ENCODE assay signal across 9 cellular contexts in the genomic region with DNA sequence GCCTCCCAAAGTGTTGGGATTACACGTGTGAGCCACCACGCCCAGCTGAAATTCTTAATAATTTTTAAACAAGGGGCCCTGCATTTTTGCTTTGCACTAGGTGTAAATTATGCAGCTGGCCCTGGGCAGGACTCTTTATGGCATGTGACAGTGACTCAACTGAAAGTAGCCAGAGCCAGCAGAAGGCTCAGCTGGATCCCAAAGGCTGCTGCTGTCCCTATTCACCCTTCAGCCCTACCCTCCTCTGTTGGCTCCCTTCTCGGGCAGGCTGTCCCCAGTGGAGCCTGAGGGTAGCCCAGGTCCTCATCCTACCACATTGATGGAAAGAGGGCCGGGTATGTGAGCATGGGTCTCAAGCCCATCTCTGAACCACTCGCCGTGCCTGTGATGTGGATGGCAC. TPM values are rescaled to one million over a fixed set of nuclear protein-coding genes. Genes with fewer than 3 reads are reported as not detected.
A peak's percentile ranks its signal among the peaks of the same experiment; 100 is the strongest.
DNase-seq lines count a peak whose midpoint lies in the region; ATAC-seq, FAIRE-seq and TF ChIP-seq lines count a peak whose summit lies in the region.
"Had no signal": no experiment of that assay in that cellular context is flagged by ENCODE, and none has a peak within 500 bp of the region (broad histone marks: within the 10 kb centered on the region; RNA-seq: fewer than 3 reads in every experiment).

No MANE protein-coding gene starts in this region.

- WGBS in K562 (ENCODE audit: insufficient coverage, low coverage, missing lambda C conversion rate): 28% methylated on average over 6 of the region's 6 CpGs

- H2AFZ ChIP-seq in K562 (ENCODE audit: low read depth, low read length): no peak overlapping the region

- no peak overlapping the region for H3K4me3 Mint-ChIP-seq in CD8-positive, alpha-beta T cell
- H3K4me3 Mint-ChIP-seq in chondrocyte (ENCODE audit: unreplicated experiment) (no peak overlapping the region), glutamatergic neuron (ENCODE audit: unreplicated experiment) (no peak overlapping the region)

- H3K4me1 ChIP-seq in CD8-positive, alpha-beta T cell (ENCODE audit: insufficient read depth, low read length): peaks cover 62% of the 10 kb centered on the region
- H3K4me1 ChIP-seq in K562 (replicated peaks in 1 of 2; ENCODE audit: control insufficient read depth in 2 of 2, insufficient read depth in 2 of 2, low read length in 2 of 2): peaks cover 28 to 35% of the 10 kb centered on the region in 2 experiments; a peak in 4 of 5 replicates

- intact Hi-C loops in CD8-positive, alpha-beta T cell (cut with DNase I, micrococcal nuclease): loop anchor here in 1 of 2 experiments (1.0 kb wide), 1 partner anchor 46 kb away; the partner anchor contains the start of gene CD82
- intact Hi-C loops in K562 (cut with micrococcal nuclease): loop anchor here (10.0 kb wide), 1 partner anchor 476 kb away; no protein-coding TSS in a partner anchor

- no peak for TF ChIP-seq CTCF in CD8-positive, alpha-beta T cell (IDR thresholded peaks at IDR 0.05)
- TF ChIP-seq CTCF in K562 (IDR thresholded peaks at IDR 0.05 in 2 of 3, conservative IDR thresholded peaks at IDR 0.05 in 1 of 3; ENCODE audit: insufficient read depth in 2 of 3, low read depth in 1 of 3, low read length in 3 of 3): no peak
- TF ChIP-seq CTCF in chondrocyte (IDR thresholded peaks at IDR 0.05): no peak
- TF ChIP-seq CTCF in glutamatergic neuron (IDR thresholded peaks at IDR 0.05; ENCODE audit: partially characterized antibody, unreplicated experiment): no peak

- CTCF ChIA-PET in CD8-positive, alpha-beta T cell (lab: Charles Lee): interaction anchor here (0.7 to 17.0 kb wide), 7 partner anchors 9 to 300 kb away, joined by 3 to 625 read pairs (median 3); partner anchors contain the start of gene CD82
- CTCF ChIA-PET in K562 (lab: Yijun Ruan, JAX; ENCODE audit: low intra/inter-chr PET ratio): interaction anchor here (0.6 to 1.1 kb wide), 2 partner anchors 8 to 55 kb away, joined by 3 to 4 read pairs; no protein-coding TSS in a partner anchor

- H3K4me3 ChIP-seq in CD8-positive, alpha-beta T cell (ENCODE audit: low read depth, low read length): no peak overlapping the region
- H3K4me3 ChIP-seq in K562: no peak overlapping the region

- no peak overlapping the region for H3K4me2 ChIP-seq in K562 (ENCODE audit: insufficient read depth, low read length)

- no peak for ATAC-seq in CD8-positive, alpha-beta T cell
- peak; percentile 32; the same call in 1 of the 3 replicates for ATAC-seq in K562
- ATAC-seq: PC-3 had no signal

- TF ChIP-seq EP300 in K562 (IDR thresholded peaks at IDR 0.05; ENCODE audit: low read length): no peak

- TF ChIP-seq POLR2A in K562 (conservative IDR thresholded peaks at IDR 0.05): no peak

- no peaks in the 10 kb centered on the region for H3K9me1 ChIP-seq in K562 (ENCODE audit: control insufficient read depth, insufficient read depth, low read length)

- no peak overlapping the region for H3K27ac ChIP-seq in CD8-positive, alpha-beta T cell (ENCODE audit: low read depth, low read length)
- no peak overlapping the region for H3K27ac ChIP-seq in K562 (ENCODE audit: extremely low read depth, low read depth, low read length)

- H3K4me1 Mint-ChIP-seq in CD8-positive, alpha-beta T cell (ENCODE audit: low read depth): peaks cover 62% of the 10 kb centered on the region
- peaks cover 16% of the 10 kb centered on the region for H3K4me1 Mint-ChIP-seq in chondrocyte (ENCODE audit: low read depth)
- H3K4me1 Mint-ChIP-seq in glutamatergic neuron (ENCODE audit: low read depth, unreplicated experiment): peaks cover 24% of the 10 kb centered on the region

- no TSS peak for BruUV-seq in K562 (replicated peaks; lab: Mats Ljungman, UMichigan)

- in situ Hi-C loops in K562 (cut with MboI): no loop called here

- no peaks in the 10 kb centered on the region for H3K9me3 ChIP-seq in CD8-positive, alpha-beta T cell (ENCODE audit: low read length)
- H3K9me3 ChIP-seq in K562 (replicated peaks; ENCODE audit: control insufficient read depth, insufficient read depth, low read depth, low read length): no peaks in the 10 kb centered on the region

- no peaks in the 10 kb centered on the region for H4K20me1 ChIP-seq in K562 (replicated peaks; ENCODE audit: control insufficient read depth, insufficient read depth, low read length)

- no peak for FAIRE-seq in K562 (lab: Jason Lieb, UNC)

- H3K9me3 Mint-ChIP-seq in CD8-positive, alpha-beta T cell: no peaks in the 10 kb centered on the region
- no peaks in the 10 kb centered on the region for H3K9me3 Mint-ChIP-seq in chondrocyte (ENCODE audit: low read depth)
- peaks cover 8% of the 10 kb centered on the region for H3K9me3 Mint-ChIP-seq in glutamatergic neuron (ENCODE audit: unreplicated experiment)

- H3K27me3 ChIP-seq in CD8-positive, alpha-beta T cell (ENCODE audit: insufficient read depth, low read length): no peaks in the 10 kb centered on the region
- H3K27me3 ChIP-seq in K562 (ENCODE audit: control insufficient read depth in 2 of 2, insufficient read depth in 2 of 2, low read length in 2 of 2): no peaks in the 10 kb centered on the region; a peak in 1 of 5 replicates

- POLR2A ChIA-PET in CD8-positive, alpha-beta T cell (lab: Charles Lee): interaction anchor here (1.1 to 4.4 kb wide), 6 partner anchors 33 to 60 kb away, joined by 3 to 41 read pairs (median 5); partner anchors contain the start of gene CD82
- POLR2A ChIA-PET in K562 (lab: Yijun Ruan, JAX): interaction anchor here (0.5 to 1.4 kb wide), 5 partner anchors 12 to 523 kb away, joined by 3 to 6 read pairs (median 3); partner anchors contain the start of gene CD82

- no peaks in the 10 kb centered on the region for H3K79me2 ChIP-seq in K562 (ENCODE audit: control insufficient read depth, insufficient read depth, low read length)

- no peaks in the 10 kb centered on the region for H3K27me3 Mint-ChIP-seq in CD8-positive, alpha-beta T cell (ENCODE audit: low read depth)
- H3K27me3 Mint-ChIP-seq in chondrocyte (ENCODE audit: low read depth) (peaks cover 4% of the 10 kb centered on the region), glutamatergic neuron (ENCODE audit: unreplicated experiment) (peaks cover 7% of the 10 kb centered on the region)

- no peak overlapping the region for H3K9ac ChIP-seq in K562 (ENCODE audit: insufficient read depth in 1 of 2, low read depth in 2 of 2, low read length in 2 of 2)

- H3K27ac Mint-ChIP-seq in CD8-positive, alpha-beta T cell: peak overlapping the region; percentile 97
- no peak overlapping the region for H3K27ac Mint-ChIP-seq in chondrocyte (ENCODE audit: unreplicated experiment)
- no peak overlapping the region for H3K27ac Mint-ChIP-seq in glutamatergic neuron (ENCODE audit: unreplicated experiment)

- peaks cover 20% of the 10 kb centered on the region for H3K36me3 Mint-ChIP-seq in CD8-positive, alpha-beta T cell
- H3K36me3 Mint-ChIP-seq in chondrocyte (ENCODE audit: low read depth) (peaks cover 2% of the 10 kb centered on the region), glutamatergic neuron (ENCODE audit: unreplicated experiment) (no peaks in the 10 kb centered on the region)

- no peak for DNase-seq in CD8-positive, alpha-beta T cell
- DNase-seq in LHCN-M2 (ENCODE audit: low read depth) (peak; percentile 33), K562 (ENCODE audit: extremely low read depth in 1 of 4, low spot score in 3 of 4) (no peak), renal cortical epithelial cell (ENCODE audit: low read depth) (peak; percentile 22), chondrocyte (ENCODE audit: low spot score) (no peak), retina (no peak), glutamatergic neuron (no peak)
- DNase-seq: DMS153, PC-3 had no signal

- TF ChIP-seq RAD21 in K562 (CRISPR knock-in tag; conservative IDR thresholded peaks at IDR 0.05 in 1 of 2, IDR thresholded peaks at IDR 0.05 in 1 of 2): no peak

- H3K36me3 ChIP-seq in CD8-positive, alpha-beta T cell (ENCODE audit: insufficient read depth, low read length): no peaks in the 10 kb centered on the region
- H3K36me3 ChIP-seq in K562 (ENCODE audit: control insufficient read depth, insufficient read depth, low read length): no peaks in the 10 kb centered on the region

TF ChIP-seq in K562, 482 proteins besides CTCF, POLR2A, EP300 and RAD21 (continues in another document):
- TF ChIP-seq BRF1 (IDR thresholded peaks at IDR 0.05; ENCODE audit: borderline replicate concordance, extremely low read depth, insufficient read length): no peak

RNA-seq across cellular contexts. Expression of gene CD82, which starts 45.6 kb away (rescaled TPM):
- total RNA-seq in CD8-positive, alpha-beta T cell: 10 to 100 TPM; 28.1 to 32.4 TPM
- total RNA-seq in LHCN-M2 (2014; rRNA removed) (304 and 372 TPM in 2 replicates), K562 (2014; rRNA removed) (3.9 and 4.7 TPM in 2 replicates), K562 (2014; rRNA removed; fragmentation: Illumina TruSeq; extraction: Trizol) (1.3 and 2.0 TPM in 2 replicates), K562 (2015; rRNA removed; fragmentation: Illumina TruSeq; extraction: Trizol) (4.4 and 4.5 TPM in 2 replicates), K562 (2021) (8.2 and 9.4 TPM in 2 replicates), renal cortical epithelial cell (22.3 and 49.7 TPM in 2 replicates), chondrocyte (14.4 to 46.6 TPM (median 17.0 TPM) in 3 replicates), glutamatergic neuron (ENCODE audit: unreplicated experiment) (4.4 TPM)
- polyA plus RNA-seq in LHCN-M2 (2012): 301 TPM
- 3.5 and 6.3 TPM in 2 replicates for total RNA-seq in K562 (2011; cell fraction: chromatin; rRNA removed; ENCODE audit: low replicate concordance)
- 5.3 and 8.8 TPM in 2 replicates for total RNA-seq in K562 (2011; cell fraction: nucleolus; rRNA removed)
- total RNA-seq in K562 (2011; cell fraction: nucleoplasm; rRNA removed): 4.4 and 6.4 TPM in 2 replicates
- polyA plus RNA-seq in K562 (2011; rRNA removed) (2.8 and 5.9 TPM in 2 replicates), K562 (2014; fragmentation: Illumina TruSeq; extraction: Trizol) (3.0 and 3.7 TPM in 2 replicates), K562 (2014; fragmentation: Nextera tagmentation; extraction: Ambion mirVana) (under 1 TPM; 0.27 to 0.30 TPM), K562 (2014; rRNA removed) (4.6 and 5.8 TPM in 2 replicates)
- 5.3 and 7.6 TPM in 2 replicates for polyA plus RNA-seq in K562 (2011; cell fraction: cytosol; rRNA removed)
- polyA plus RNA-seq in K562 (2011; cell fraction: nucleus; rRNA removed): 1.1 and 2.4 TPM in 2 replicates
- 9.2 and 23.4 TPM in 2 replicates for polyA plus RNA-seq in K562 (2012)
- polyA minus RNA-seq in K562 (2011; rRNA and poly(A)+ RNA removed): 1.8 and 3.5 TPM in 2 replicates
- polyA minus RNA-seq in K562 (2011; cell fraction: cytosol; rRNA and poly(A)+ RNA removed): 2.4 and 4.0 TPM in 2 replicates
- polyA minus RNA-seq in K562 (2011; cell fraction: nucleus; rRNA and poly(A)+ RNA removed): 2.3 and 3.4 TPM in 2 replicates

Comparison
In these comparisons a context has a peak if more than half of its experiments do, and no peak if none do; other contexts are left out.
1. DNase-seq: peak in LHCN-M2 (single experiment) and renal cortical epithelial cell (single experiment); none in CD8-positive, alpha-beta T cell (0 of 7), K562 (0 of 4), chondrocyte (single experiment), retina (single experiment) and glutamatergic neuron (single experiment).